In genomic region chr11:65180877-65181568, GRCh38 we compare ENCODE assay signal across 1 cellular context.
A peak's percentile ranks its signal among the peaks of the same experiment; 100 is the strongest.
TF ChIP-seq lines count a peak whose summit lies in the region.

No MANE protein-coding gene starts in this region.

TF ChIP-seq in HepG2, 621 proteins besides CTCF, POLR2A, EP300 and RAD21 (continued from another document and continues in another):
- TF ChIP-seq KDM6A (CRISPR knock-in tag; IDR thresholded peaks at IDR 0.05; ENCODE audit: low read depth) (no peak), ZNF275 (CRISPR knock-in tag; IDR thresholded peaks at IDR 0.05; ENCODE audit: borderline replicate concordance) (no peak), ELF4 (CRISPR knock-in tag; IDR thresholded peaks at IDR 0.05; ENCODE audit: borderline replicate concordance) (no peak), ZNF496 (CRISPR knock-in tag; IDR thresholded peaks at IDR 0.05; ENCODE audit: insufficient replicate concordance) (no peak), BCL3 (CRISPR knock-in tag; IDR thresholded peaks at IDR 0.05) (peak; percentile 44; the same call in 1 of the 2 replicates), NFKB2 (CRISPR knock-in tag; IDR thresholded peaks at IDR 0.05; ENCODE audit: borderline replicate concordance) (peak; percentile 88; the same call in 1 of the 2 replicates), ZNF740 (CRISPR knock-in tag; IDR thresholded peaks at IDR 0.05) (peak; percentile 58), ZSCAN29 (CRISPR knock-in tag; conservative IDR thresholded peaks at IDR 0.05) (no peak), BATF2 (CRISPR knock-in tag; IDR thresholded peaks at IDR 0.05) (no peak), HNRNPUL1 (IDR thresholded peaks at IDR 0.05; ENCODE audit: low read depth, low read length) (no peak), CEBPB (IDR thresholded peaks at IDR 0.05; ENCODE audit: borderline replicate concordance, low read depth, low read length) (no peak), NAIF1 (CRISPR knock-in tag; IDR thresholded peaks at IDR 0.05; ENCODE audit: borderline replicate concordance) (no peak), TRIM22 (IDR thresholded peaks at IDR 0.05) (no peak), MED1 (CRISPR knock-in tag; IDR thresholded peaks at IDR 0.05) (peak; percentile 48), ZNF256 (CRISPR knock-in tag; conservative IDR thresholded peaks at IDR 0.05) (no peak), E2F1 (CRISPR knock-in tag; IDR thresholded peaks at IDR 0.05) (0 out of 2 replicates have a peak, but pooled peaks have one; percentile 17), KDM3A (CRISPR knock-in tag; IDR thresholded peaks at IDR 0.05; ENCODE audit: low read depth) (no peak; the same call in 1 of the 2 replicates), KDM5B (CRISPR knock-in tag; IDR thresholded peaks at IDR 0.05; ENCODE audit: borderline replicate concordance) (peak; percentile 64; the same call in 1 of the 2 replicates), RBFOX2 (IDR thresholded peaks at IDR 0.05; ENCODE audit: low read depth, low read length) (peak; percentile 79), ZNF800 (CRISPR knock-in tag; IDR thresholded peaks at IDR 0.05) (peak; percentile 49; the same call in 1 of the 2 replicates), ZNF784 (CRISPR knock-in tag; IDR thresholded peaks at IDR 0.05; ENCODE audit: borderline replicate concordance) (no peak; the same call in 1 of the 2 replicates), MAZ (IDR thresholded peaks at IDR 0.05; ENCODE audit: borderline replicate concordance, low read depth, low read length) (peak; percentile 53; the same call in 1 of the 2 replicates), MAZ (CRISPR knock-in tag; IDR thresholded peaks at IDR 0.05; ENCODE audit: low read depth) (peak; percentile 59; the same call in 1 of the 2 replicates), ZNF737 (CRISPR knock-in tag; IDR thresholded peaks at IDR 0.05; ENCODE audit: borderline replicate concordance) (no peak), HOXA5 (CRISPR knock-in tag; IDR thresholded peaks at IDR 0.05) (0 out of 2 replicates have a peak, but pooled peaks have one; percentile 41), ZNF629 (CRISPR knock-in tag; conservative IDR thresholded peaks at IDR 0.05) (no peak), THAP11 (CRISPR knock-in tag; IDR thresholded peaks at IDR 0.05) (peak; percentile 40; the same call in 1 of the 2 replicates), CBX1 (IDR thresholded peaks at IDR 0.05; ENCODE audit: low read depth) (no peak), IKZF4 (CRISPR knock-in tag; IDR thresholded peaks at IDR 0.05; ENCODE audit: borderline replicate concordance, low read depth, not compliant biosample characterization) (peak; percentile 48), ZNF816 (CRISPR knock-in tag; IDR thresholded peaks at IDR 0.05; ENCODE audit: borderline replicate concordance) (0 out of 2 replicates have a peak, but pooled peaks have one; percentile 63), ZNF678 (CRISPR knock-in tag; IDR thresholded peaks at IDR 0.05) (0 out of 2 replicates have a peak, but pooled peaks have one; percentile 25), ZNF660 (CRISPR knock-in tag; IDR thresholded peaks at IDR 0.05; ENCODE audit: borderline replicate concordance, low read depth) (no peak), GABPA (IDR thresholded peaks at IDR 0.05; ENCODE audit: low read depth, low read length) (no peak), GABPA (CRISPR knock-in tag; IDR thresholded peaks at IDR 0.05; ENCODE audit: low read depth) (no peak), ZBTB1 (CRISPR knock-in tag; IDR thresholded peaks at IDR 0.05; ENCODE audit: borderline replicate concordance) (no peak), ZBTB20 (CRISPR knock-in tag; IDR thresholded peaks at IDR 0.05; ENCODE audit: borderline replicate concordance, low read depth) (no peak), ZFP36L2 (CRISPR knock-in tag; IDR thresholded peaks at IDR 0.05) (no peak), FLYWCH1 (CRISPR knock-in tag; IDR thresholded peaks at IDR 0.05) (no peak), MXD4 (CRISPR knock-in tag; IDR thresholded peaks at IDR 0.05) (no peak), ZNF749 (CRISPR knock-in tag; IDR thresholded peaks at IDR 0.05; ENCODE audit: borderline replicate concordance) (no peak), CCAR2 (optimal IDR thresholded peaks at IDR 0.05; ENCODE audit: low read depth, low read length) (no peak), RFXAP (CRISPR knock-in tag; IDR thresholded peaks at IDR 0.05; ENCODE audit: borderline replicate concordance) (no peak), MXD1 (CRISPR knock-in tag; IDR thresholded peaks at IDR 0.05) (peak; percentile 39; the same call in 1 of the 2 replicates), ZUFSP (CRISPR knock-in tag; IDR thresholded peaks at IDR 0.05; ENCODE audit: borderline replicate concordance) (no peak), YEATS4 (CRISPR knock-in tag; IDR thresholded peaks at IDR 0.05; ENCODE audit: borderline replicate concordance) (peak; percentile 30; the same call in 1 of the 2 replicates), SMC3 (IDR thresholded peaks at IDR 0.05; ENCODE audit: low read length) (peak; percentile 37; the same call in 1 of the 2 replicates), HNF4G (IDR thresholded peaks at IDR 0.05; ENCODE audit: borderline replicate concordance, low read depth, low read length) (no peak), HNF4G (CRISPR knock-in tag; IDR thresholded peaks at IDR 0.05; ENCODE audit: borderline replicate concordance, low read depth) (no peak), CENPT (CRISPR knock-in tag; IDR thresholded peaks at IDR 0.05; ENCODE audit: low read depth) (no peak), SATB2 (CRISPR knock-in tag; IDR thresholded peaks at IDR 0.05) (no peak), ZFYVE20 (CRISPR knock-in tag; IDR thresholded peaks at IDR 0.05; ENCODE audit: borderline replicate concordance, low read depth) (no peak), MEF2D (CRISPR knock-in tag; IDR thresholded peaks at IDR 0.05) (peak; percentile 25; the same call in 1 of the 2 replicates), HOXA3 (CRISPR knock-in tag; IDR thresholded peaks at IDR 0.05) (peak; percentile 66; the same call in 1 of the 2 replicates), ZNF101 (CRISPR knock-in tag; IDR thresholded peaks at IDR 0.05; ENCODE audit: borderline replicate concordance, low read depth) (no peak), ZNF382 (CRISPR knock-in tag; IDR thresholded peaks at IDR 0.05; ENCODE audit: borderline replicate concordance) (no peak), BRF2 (CRISPR knock-in tag; IDR thresholded peaks at IDR 0.05) (0 out of 2 replicates have a peak, but pooled peaks have one; percentile 34), MXD3 (CRISPR knock-in tag; IDR thresholded peaks at IDR 0.05) (0 out of 2 replicates have a peak, but pooled peaks have one; percentile 59), KAT2B (IDR thresholded peaks at IDR 0.05; ENCODE audit: borderline replicate concordance, low read depth, low read length) (no peak), MLLT10 (CRISPR knock-in tag; IDR thresholded peaks at IDR 0.05) (no peak), NFE2L2 (IDR thresholded peaks at IDR 0.05; ENCODE audit: low read length) (no peak), RELA (CRISPR knock-in tag; IDR thresholded peaks at IDR 0.05) (no peak), HNF4A (CRISPR knock-in tag; IDR thresholded peaks at IDR 0.05) (no peak), ZNF766 (CRISPR knock-in tag; IDR thresholded peaks at IDR 0.05; ENCODE audit: borderline replicate concordance) (0 out of 2 replicates have a peak, but pooled peaks have one; percentile 29)
